Comparison of ENCODE assay signal across 1 cellular context in genomic region chrX:11427082-11428033, GRCh38.
TF ChIP-seq lines count a peak whose summit lies in the region.

No MANE protein-coding gene starts in this region.

TF ChIP-seq in GM12878, 131 proteins besides CTCF, POLR2A, EP300 and RAD21 (continued from another document):
- no peak for TF ChIP-seq ZBTB11 (CRISPR knock-in tag; IDR thresholded peaks at IDR 0.05)
- TF ChIP-seq BCL11A (IDR thresholded peaks at IDR 0.05; ENCODE audit: low read depth, low read length), result no peak
- TF ChIP-seq LARP7 (IDR thresholded peaks at IDR 0.05), result no peak
- TF ChIP-seq RFX5 (IDR thresholded peaks at IDR 0.05; ENCODE audit: low read depth, low read length), result no peak
- no peak for TF ChIP-seq TARDBP (IDR thresholded peaks at IDR 0.05; ENCODE audit: borderline replicate concordance)
- TF ChIP-seq TCF7 (IDR thresholded peaks at IDR 0.05; ENCODE audit: borderline replicate concordance), result no peak
- no peak for TF ChIP-seq SRF (IDR thresholded peaks at IDR 0.05; ENCODE audit: low read depth in 2 of 2, low read length in 2 of 2)
